ENCODE assay signal across 25 cellular contexts in genomic region chr3:23320586-23321570, GRCh38.
DNase-seq lines count a peak whose midpoint lies in the region; ATAC-seq, FAIRE-seq and TF ChIP-seq lines count a peak whose summit lies in the region.
"Had no signal": no experiment of that assay in that cellular context is flagged by ENCODE, and none has a peak within 500 bp of the region (broad histone marks: within the 10 kb centered on the region; RNA-seq: fewer than 3 reads in every experiment).

No MANE protein-coding gene starts in this region.

- ATAC-seq in HG03520 (IDR thresholded peaks at IDR 0.05; ENCODE audit: unreplicated experiment) = no peak
- ATAC-seq: HepG2 had no signal

- H3K79me2 ChIP-seq in keratinocyte (ENCODE audit: control insufficient read depth, insufficient read depth, low read length) (peaks cover 15% of the 10 kb centered on the region), SK-N-SH (ENCODE audit: insufficient read depth) (peaks cover 16% of the 10 kb centered on the region; the same call in 1 of the 2 replicates)

- intact Hi-C loops in esophagus muscularis mucosa (cut with DNase I) = no loop called here

- H2AFZ ChIP-seq in keratinocyte (ENCODE audit: control insufficient read depth, low read length) = no peak overlapping the region
- H2AFZ ChIP-seq in SK-N-SH (ENCODE audit: low read depth) = no peak overlapping the region

- WGBS in SK-N-SH (ENCODE audit: low lambda C conversion rate) = 94% methylated on average over 10 of the region's 10 CpGs
- 93% methylated on average over 10 of the region's 10 CpGs for WGBS in esophagus muscularis mucosa

- dilution Hi-C loops in keratinocyte (cut with MboI; ENCODE audit: extremely low pct_ligation_motif_present, low sequenced_read_pairs) = no loop called here

- TF ChIP-seq EP300 in SK-N-SH (IDR thresholded peaks at IDR 0.05; ENCODE audit: borderline replicate concordance in 1 of 2, low read depth in 1 of 2, low read length in 1 of 2) (no peak), esophagus muscularis mucosa (IDR thresholded peaks at IDR 0.05) (no peak)

- TF ChIP-seq CTCF in keratinocyte (optimal IDR thresholded peaks at IDR 0.05 in 1 of 3, IDR thresholded peaks at IDR 0.05 in 1 of 3, conservative IDR thresholded peaks at IDR 0.05 in 1 of 3; ENCODE audit: extremely low read depth in 1 of 3, insufficient read depth in 2 of 3, low read length in 3 of 3) (no peak), SK-N-SH (IDR thresholded peaks at IDR 0.05) (no peak), esophagus muscularis mucosa (IDR thresholded peaks at IDR 0.05) (no peak)

- no peaks in the 10 kb centered on the region for H3K9me2 ChIP-seq in SK-N-SH

- H3K27me3 ChIP-seq in SJCRH30 = no peaks in the 10 kb centered on the region
- H3K27me3 ChIP-seq in keratinocyte (ENCODE audit: control insufficient read depth, extremely low read depth, insufficient read depth, low read length) = no peaks in the 10 kb centered on the region
- no peaks in the 10 kb centered on the region for H3K27me3 ChIP-seq in SK-N-SH (ENCODE audit: insufficient read depth)
- H3K27me3 ChIP-seq in esophagus muscularis mucosa = no peaks in the 10 kb centered on the region

- H3K4me3 ChIP-seq in SJCRH30 (no peak overlapping the region), keratinocyte (ENCODE audit: control insufficient read depth in 2 of 3, extremely low read depth in 1 of 3, insufficient read depth in 2 of 3, low read depth in 1 of 3, low read length in 3 of 3) (no peak overlapping the region), SK-N-SH (ENCODE audit: low read depth in 2 of 2, low read length in 1 of 2) (no peak overlapping the region), esophagus muscularis mucosa (no peak overlapping the region)
- H3K4me3 ChIP-seq: SK-N-MC had no signal

- no peak overlapping the region for H3K9ac ChIP-seq in keratinocyte (ENCODE audit: control insufficient read depth, extremely low read depth, insufficient read depth, low read length)
- H3K9ac ChIP-seq in SK-N-SH = no peak overlapping the region

- TF ChIP-seq RAD21 in SK-N-SH (IDR thresholded peaks at IDR 0.05; ENCODE audit: low read length) = no peak

- TF ChIP-seq POLR2A in esophagus muscularis mucosa (IDR thresholded peaks at IDR 0.05; ENCODE audit: low read depth) = no peak

- no peak overlapping the region for H3K4me2 ChIP-seq in keratinocyte (ENCODE audit: control insufficient read depth, extremely low read depth, insufficient read depth, low read depth, low read length)
- no peak overlapping the region for H3K4me2 ChIP-seq in SK-N-SH

- no peaks in the 10 kb centered on the region for H3K9me1 ChIP-seq in keratinocyte (ENCODE audit: control insufficient read depth, extremely low read depth, insufficient read depth, low read length)

- H4K20me1 ChIP-seq in keratinocyte (ENCODE audit: control insufficient read depth, extremely low read depth, insufficient read depth, low read length) = no peaks in the 10 kb centered on the region
- H4K20me1 ChIP-seq in SK-N-SH (ENCODE audit: insufficient read depth) = peaks cover 18% of the 10 kb centered on the region; the same call in 1 of the 2 replicates

- H3K4me1 ChIP-seq in SJCRH30 (peaks cover 11% of the 10 kb centered on the region), keratinocyte (ENCODE audit: control insufficient read depth, extremely low read depth, insufficient read depth, low read length) (peaks cover 16% of the 10 kb centered on the region), SK-N-SH (ENCODE audit: control insufficient read depth in 1 of 2, insufficient read depth in 2 of 2, low read depth in 1 of 2, low read length in 1 of 2) (peaks cover 0 to 11% of the 10 kb centered on the region in 2 experiments; a peak in 1 of 4 replicates), esophagus muscularis mucosa (peaks cover 0 to 32% (median 23%) of the 10 kb centered on the region in 4 donors)

- POLR2A ChIA-PET in SK-N-SH (lab: Yijun Ruan, JAX) = no interaction called here

- no peak overlapping the region for H3K27ac ChIP-seq in SJCRH30
- no peak overlapping the region for H3K27ac ChIP-seq in keratinocyte (ENCODE audit: control insufficient read depth, insufficient read depth, low read length)
- no peak overlapping the region for H3K27ac ChIP-seq in SK-N-SH (ENCODE audit: low read depth in 2 of 2, low read length in 1 of 2)
- H3K27ac ChIP-seq in esophagus muscularis mucosa (replicated peaks in 1 of 4) = no peak overlapping the region
- H3K27ac ChIP-seq: 22Rv1, SK-N-MC had no signal

- H3K36me3 ChIP-seq in SJCRH30 = no peaks in the 10 kb centered on the region
- no peaks in the 10 kb centered on the region for H3K36me3 ChIP-seq in keratinocyte (ENCODE audit: control insufficient read depth in 2 of 2, extremely low read depth in 1 of 2, insufficient read depth in 2 of 2, low read length in 2 of 2)
- no peaks in the 10 kb centered on the region for H3K36me3 ChIP-seq in SK-N-SH (replicated peaks in 1 of 2; ENCODE audit: control insufficient read depth in 1 of 2, insufficient read depth in 2 of 2, low read length in 1 of 2)
- no peaks in the 10 kb centered on the region for H3K36me3 ChIP-seq in esophagus muscularis mucosa

- H3K9me3 ChIP-seq in SJCRH30 (replicated peaks) (0 out of 2 replicates have a peak, but pooled peaks cover 2% of the 10 kb centered on the region), keratinocyte (ENCODE audit: control insufficient read depth, low read depth, low read length) (peaks cover 4% of the 10 kb centered on the region), SK-N-SH (no peaks in the 10 kb centered on the region), esophagus muscularis mucosa (no peaks in the 10 kb centered on the region)

- peak; percentile 26 for FAIRE-seq in keratinocyte (lab: Jason Lieb, UNC)
- FAIRE-seq: H1, HepG2 had no signal

- DNase-seq in SIG-M5 treated with dmso at 0.1 percent for 504 hours (lab: John Stamatoyannopoulos, UW; ENCODE audit: unreplicated experiment) (peak; percentile 33), SIG-M5 (lab: John Stamatoyannopoulos, UW) (no peak), SJCRH30 (peak; percentile 42 to 63), keratinocyte (ENCODE audit: low read depth, low spot score) (no peak), SK-N-SH (no peak), esophagus muscularis mucosa (ENCODE audit: extremely low spot score) (no peak)
- no peak for DNase-seq in activated CD4-positive, CD25-positive, alpha-beta regulatory T cell (lab: John Stamatoyannopoulos, UW)
- DNase-seq: HCEC 1CT, Karpas-422, NCI-H1092 treated with DMSO at 0.1 percent for 48 hours, NCI-H1436, NCI-H187, NCI-H2081 treated with DMSO at 0.1 percent for 48 hours, NCI-H2171, NCI-H226, NCI-H510A treated with DMSO at 0.1 percent for 48 hours, NCI-H748 treated with DMSO at 0.1 percent for 48 hours, Right ventricle myocardium superior, RPMI8226, SW 1271 had no signal

- H3F3A ChIP-seq in SK-N-SH (replicated peaks; ENCODE audit: insufficient read depth) = peaks cover 12% of the 10 kb centered on the region

- CTCF ChIA-PET in SK-N-SH (lab: Yijun Ruan, JAX) = no interaction called here

TF ChIP-seq in SK-N-SH, 30 proteins besides CTCF, POLR2A, EP300 and RAD21:
- TF ChIP-seq FOSL2 (IDR thresholded peaks at IDR 0.05; ENCODE audit: borderline replicate concordance, low read depth) = no peak
- TF ChIP-seq RCOR1 (IDR thresholded peaks at IDR 0.05; ENCODE audit: low read length) = no peak

Comparison
In these comparisons a context has a peak if more than half of its experiments do, and no peak if none do; other contexts are left out.
1. DNase-seq: peak in SIG-M5 treated with dmso at 0.1 percent for 504 hours (single experiment) and SJCRH30 (2 of 2); none in SIG-M5 (single experiment), keratinocyte (single experiment), SK-N-SH (single experiment), esophagus muscularis mucosa (single experiment) and activated CD4-positive, CD25-positive, alpha-beta regulatory T cell (0 of 4).